ENCODE assay signal across 8 cellular contexts in the genomic region with DNA sequence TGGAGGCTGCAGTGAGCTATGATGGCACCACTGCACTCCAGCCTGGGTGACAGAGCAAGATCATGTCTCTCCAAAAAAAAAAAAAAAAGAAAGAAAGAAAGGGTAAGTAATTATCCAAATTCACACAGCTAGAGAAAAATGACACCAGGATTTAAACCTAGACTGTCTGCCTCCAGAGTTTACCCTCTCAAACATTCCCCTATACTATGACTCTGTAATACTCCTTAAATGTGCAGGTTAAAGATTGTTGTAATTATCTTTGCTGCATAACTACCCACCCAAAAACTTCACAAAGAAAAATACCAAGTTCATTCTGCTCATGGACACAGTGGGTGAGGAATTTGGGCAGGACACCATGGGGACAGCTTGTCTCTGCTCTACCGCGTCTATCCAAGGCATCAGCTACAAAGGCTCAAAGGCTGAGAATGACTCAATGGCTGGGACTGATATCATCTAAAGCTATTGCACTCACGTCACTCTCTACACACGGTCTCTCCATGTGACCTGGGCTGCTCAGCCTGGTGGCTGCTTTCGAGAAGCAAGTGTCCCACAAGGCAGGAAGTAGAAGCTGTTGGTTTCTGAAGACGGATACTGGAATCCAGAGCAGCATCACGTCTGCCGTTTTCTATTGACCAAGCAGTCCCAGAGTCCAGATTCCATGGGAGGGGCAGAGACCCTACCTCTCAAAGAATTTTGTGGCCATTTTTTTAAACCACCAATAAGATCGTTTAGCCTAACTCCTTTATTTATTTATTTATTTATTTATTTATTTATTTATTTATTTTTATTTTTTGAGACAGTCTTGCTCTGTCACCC.
DNase-seq lines count a peak whose midpoint lies in the region; ATAC-seq, FAIRE-seq and TF ChIP-seq lines count a peak whose summit lies in the region.

No MANE protein-coding gene starts in this region.

- no peak for TF ChIP-seq RAD21 in SK-N-SH (IDR thresholded peaks at IDR 0.05; ENCODE audit: low read length)

- no peaks in the 10 kb centered on the region for H3F3A ChIP-seq in SK-N-SH (replicated peaks; ENCODE audit: insufficient read depth)

- peak overlapping the region in 1 of 2 experiments; percentile 49; a peak in 2 of 4 replicates for H3K27ac ChIP-seq in SK-N-SH (ENCODE audit: low read depth in 2 of 2, low read length in 1 of 2)
- no peak overlapping the region for H3K27ac ChIP-seq in colonic mucosa

- POLR2A ChIA-PET in SK-N-SH (lab: Yijun Ruan, JAX), result no interaction called here

- intact Hi-C loops in colonic mucosa (cut with DNase I), result no loop called here

- H3K79me2 ChIP-seq in SK-N-SH (ENCODE audit: insufficient read depth), result no peaks in the 10 kb centered on the region

- TF ChIP-seq CTCF in SK-N-SH (IDR thresholded peaks at IDR 0.05) (no peak), colonic mucosa (IDR thresholded peaks at IDR 0.05) (no peak)

- no peak for TF ChIP-seq EP300 in SK-N-SH (IDR thresholded peaks at IDR 0.05; ENCODE audit: borderline replicate concordance in 1 of 2, low read depth in 1 of 2, low read length in 1 of 2)

- TF ChIP-seq POLR2A in GM12891 (IDR thresholded peaks at IDR 0.05; ENCODE audit: low read depth, low read length), result no peak

- no peaks in the 10 kb centered on the region for H4K20me1 ChIP-seq in SK-N-SH (ENCODE audit: insufficient read depth)

- H3K36me3 ChIP-seq in SK-N-SH (replicated peaks in 1 of 2; ENCODE audit: control insufficient read depth in 1 of 2, insufficient read depth in 2 of 2, low read length in 1 of 2), result no peaks in the 10 kb centered on the region
- no peaks in the 10 kb centered on the region for H3K36me3 ChIP-seq in colonic mucosa

- no peaks in the 10 kb centered on the region for H3K9me3 ChIP-seq in SK-N-SH
- H3K9me3 ChIP-seq in colonic mucosa, result no peaks in the 10 kb centered on the region

- H3K27me3 ChIP-seq in SK-N-SH (ENCODE audit: insufficient read depth), result no peaks in the 10 kb centered on the region
- no peaks in the 10 kb centered on the region for H3K27me3 ChIP-seq in colonic mucosa

- no peak overlapping the region for H2AFZ ChIP-seq in SK-N-SH (ENCODE audit: low read depth)

- peak; percentile 44 for DNase-seq in GM12891 (ENCODE audit: insufficient read length, low spot score)
- peak; percentile 66 for DNase-seq in SK-N-SH
- peak; percentile 54 for DNase-seq in left kidney (ENCODE audit: low read depth, low spot score)
- DNase-seq in colonic mucosa, result no peak
- DNase-seq in activated naive CD4-positive, alpha-beta T cell (lab: John Stamatoyannopoulos, UW), result no peak

- CTCF ChIA-PET in SK-N-SH (lab: Yijun Ruan, JAX), result no interaction called here

- H3K4me3 ChIP-seq in SK-N-SH (ENCODE audit: low read depth in 2 of 2, low read length in 1 of 2), result no peak overlapping the region
- no peak overlapping the region for H3K4me3 ChIP-seq in colonic mucosa

- no peak overlapping the region for H3K9ac ChIP-seq in SK-N-SH
- H3K9ac ChIP-seq in colonic mucosa (ENCODE audit: low read depth in 2 of 2, low read length in 2 of 2), result no peak overlapping the region

- H3K4me2 ChIP-seq in SK-N-SH, result peak overlapping the region; percentile 36; the same call in 1 of the 2 replicates

- H3K9me2 ChIP-seq in SK-N-SH, result no peaks in the 10 kb centered on the region

- WGBS in SK-N-SH (ENCODE audit: low lambda C conversion rate), result 24% methylated on average over 9 of the region's 9 CpGs

- peak; percentile 92 for ATAC-seq in HG02610 (IDR thresholded peaks at IDR 0.05; ENCODE audit: unreplicated experiment)
- ATAC-seq in HG03039 (IDR thresholded peaks at IDR 0.05; ENCODE audit: unreplicated experiment), result no peak
- ATAC-seq in GM21528 (IDR thresholded peaks at IDR 0.05; ENCODE audit: low FRiP score, unreplicated experiment), result no peak

- FAIRE-seq in GM12891 (lab: Jason Lieb, UNC), result no peak

- H3K4me1 ChIP-seq in SK-N-SH (ENCODE audit: control insufficient read depth in 1 of 2, insufficient read depth in 2 of 2, low read depth in 1 of 2, low read length in 1 of 2) (peaks cover 0 to 4% of the 10 kb centered on the region in 2 experiments; a peak in 1 of 4 replicates), colonic mucosa (no peaks in the 10 kb centered on the region)

TF ChIP-seq in GM12891, 5 proteins besides CTCF, POLR2A, EP300 and RAD21:
- no peak for TF ChIP-seq POLR2AphosphoS5 (IDR thresholded peaks at IDR 0.05; ENCODE audit: low read depth, low read length)
- no peak for TF ChIP-seq POU2F2 (IDR thresholded peaks at IDR 0.05; ENCODE audit: low read depth, low read length)
- no peak for TF ChIP-seq TAF1 (IDR thresholded peaks at IDR 0.05; ENCODE audit: low read depth, low read length)
- no peak for TF ChIP-seq PAX5 (IDR thresholded peaks at IDR 0.05; ENCODE audit: insufficient read depth, low read length, severe bottlenecking)
- TF ChIP-seq SPI1 (IDR thresholded peaks at IDR 0.05; ENCODE audit: low read depth, low read length), result no peak

TF ChIP-seq in SK-N-SH, 30 proteins besides CTCF, POLR2A, EP300 and RAD21:
- 0 out of 2 replicates have a peak, but pooled peaks have one; percentile 9 for TF ChIP-seq JUND (IDR thresholded peaks at IDR 0.05)
- TF ChIP-seq GATA2 (CRISPR knock-in tag; IDR thresholded peaks at IDR 0.05), result 0 out of 2 replicates have a peak, but pooled peaks have one; percentile 46
- TF ChIP-seq SIN3A (IDR thresholded peaks at IDR 0.05; ENCODE audit: borderline replicate concordance, low read depth, low read length), result no peak
- TF ChIP-seq RFX5 (IDR thresholded peaks at IDR 0.05; ENCODE audit: low read length), result no peak
- 0 out of 2 replicates have a peak, but pooled peaks have one; percentile 6 for TF ChIP-seq FOSL2 (IDR thresholded peaks at IDR 0.05; ENCODE audit: borderline replicate concordance, low read depth)
- TF ChIP-seq, protein P1, sequence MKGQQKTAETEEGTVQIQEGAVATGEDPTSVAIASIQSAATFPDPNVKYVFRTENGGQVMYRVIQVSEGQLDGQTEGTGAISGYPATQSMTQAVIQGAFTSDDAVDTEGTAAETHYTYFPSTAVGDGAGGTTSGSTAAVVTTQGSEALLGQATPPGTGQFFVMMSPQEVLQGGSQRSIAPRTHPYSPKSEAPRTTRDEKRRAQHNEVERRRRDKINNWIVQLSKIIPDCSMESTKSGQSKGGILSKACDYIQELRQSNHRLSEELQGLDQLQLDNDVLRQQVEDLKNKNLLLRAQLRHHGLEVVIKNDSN (IDR thresholded peaks at IDR 0.05; ENCODE audit: borderline replicate concordance, low read depth), result peak; percentile 65; the same call in 1 of the 2 replicates
- no peak for TF ChIP-seq MEF2A (IDR thresholded peaks at IDR 0.05; ENCODE audit: borderline replicate concordance, low read depth)
- TF ChIP-seq, protein P2, sequence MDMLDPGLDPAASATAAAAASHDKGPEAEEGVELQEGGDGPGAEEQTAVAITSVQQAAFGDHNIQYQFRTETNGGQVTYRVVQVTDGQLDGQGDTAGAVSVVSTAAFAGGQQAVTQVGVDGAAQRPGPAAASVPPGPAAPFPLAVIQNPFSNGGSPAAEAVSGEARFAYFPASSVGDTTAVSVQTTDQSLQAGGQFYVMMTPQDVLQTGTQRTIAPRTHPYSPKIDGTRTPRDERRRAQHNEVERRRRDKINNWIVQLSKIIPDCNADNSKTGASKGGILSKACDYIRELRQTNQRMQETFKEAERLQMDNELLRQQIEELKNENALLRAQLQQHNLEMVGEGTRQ (IDR thresholded peaks at IDR 0.05; ENCODE audit: borderline replicate concordance, low read depth, low read length), result no peak
- TF ChIP-seq, protein P3, sequence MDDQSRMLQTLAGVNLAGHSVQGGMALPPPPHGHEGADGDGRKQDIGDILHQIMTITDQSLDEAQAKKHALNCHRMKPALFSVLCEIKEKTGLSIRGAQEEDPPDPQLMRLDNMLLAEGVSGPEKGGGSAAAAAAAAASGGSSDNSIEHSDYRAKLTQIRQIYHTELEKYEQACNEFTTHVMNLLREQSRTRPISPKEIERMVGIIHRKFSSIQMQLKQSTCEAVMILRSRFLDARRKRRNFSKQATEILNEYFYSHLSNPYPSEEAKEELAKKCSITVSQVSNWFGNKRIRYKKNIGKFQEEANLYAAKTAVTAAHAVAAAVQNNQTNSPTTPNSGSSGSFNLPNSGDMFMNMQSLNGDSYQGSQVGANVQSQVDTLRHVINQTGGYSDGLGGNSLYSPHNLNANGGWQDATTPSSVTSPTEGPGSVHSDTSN (IDR thresholded peaks at IDR 0.05), result no peak; the same call in 1 of the 2 replicates
- TF ChIP-seq TCF12 (IDR thresholded peaks at IDR 0.05), result peak; percentile 29; the same call in 1 of the 2 replicates

Comparison
In these comparisons a context has a peak if more than half of its experiments do, and no peak if none do; other contexts are left out.
1. DNase-seq: peak in GM12891 (single experiment), SK-N-SH (single experiment) and left kidney (single experiment); none in colonic mucosa (single experiment) and activated naive CD4-positive, alpha-beta T cell (0 of 4).